22 cellular contexts compared by ENCODE assay signal in the genomic region with DNA sequence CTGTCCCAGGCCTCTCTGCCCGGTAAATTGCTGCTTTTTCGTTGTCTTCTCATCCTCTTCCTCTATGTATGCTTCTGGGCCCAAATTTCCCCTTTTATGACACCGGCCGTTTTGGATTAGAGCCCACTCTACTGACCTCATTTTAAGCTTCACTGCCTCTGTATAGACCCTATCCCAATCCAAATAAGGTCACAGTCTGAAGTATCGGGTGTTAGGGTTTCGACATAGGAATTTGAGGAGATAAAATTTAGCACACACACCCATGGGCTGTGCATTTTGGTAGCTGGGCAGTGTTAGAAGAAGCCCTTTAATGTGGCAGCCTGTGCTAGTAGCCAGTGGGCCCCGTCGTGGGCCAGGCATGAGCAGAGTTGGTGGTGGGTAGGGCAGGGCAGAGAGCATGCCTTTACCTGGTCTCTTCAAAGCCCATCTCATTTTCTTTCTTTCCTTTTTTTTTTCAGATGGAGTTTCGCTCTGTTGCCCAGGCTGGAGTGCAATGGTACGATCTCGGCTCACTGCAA. TPM values are rescaled to one million over a fixed set of nuclear protein-coding genes. Genes with fewer than 3 reads are reported as not detected.
DNase-seq lines count a peak whose midpoint lies in the region; ATAC-seq and TF ChIP-seq lines count a peak whose summit lies in the region.
"Had no signal": no experiment of that assay in that cellular context is flagged by ENCODE, and none has a peak within 500 bp of the region (broad histone marks: within the 10 kb centered on the region; RNA-seq: fewer than 3 reads in every experiment).

No MANE protein-coding gene starts in this region.

- CTCF ChIA-PET in OCI-LY7 (lab: Charles Lee; ENCODE audit: unreplicated experiment) = interaction anchor here (0.7 kb wide), 1 partner anchor 22 kb away, joined by 3 read pairs; no protein-coding TSS in a partner anchor

- 78 to 88% (median 79%) methylated on average over 11 of the region's 11 CpGs for WGBS in ovary, 3 donors

- no peaks in the 10 kb centered on the region for H3K79me2 ChIP-seq in OCI-LY7 (ENCODE audit: insufficient read depth, low read depth, low read length)

- H3K27me3 Mint-ChIP-seq in progenitor cell of endocrine pancreas = no peaks in the 10 kb centered on the region
- H3K27me3 Mint-ChIP-seq: activated naive CD4-positive, alpha-beta T cell treated with anti-CD3 and anti-CD28 coated beads, Interleukin-2, amount 50 U/mL, for 24 hours; activated T-helper 17 cell treated with anti-CD3 and anti-CD28 coated beads, Interleukin-2, amount 50 U/mL, for 72 hours; stimulated activated naive CD8-positive, alpha-beta T cell treated with anti-CD3 and anti-CD28 coated beads, Interleukin-15, Interleukin-2, amounts not matched to agents 100 ng/mL and 50 ng/mL, for 24 hours had no signal

- H3K4me3 ChIP-seq in RWPE2 (ENCODE audit: severe bottlenecking) (no peak overlapping the region), fibroblast of villous mesenchyme (ENCODE audit: low read depth, low read length) (no peak overlapping the region), ovary (no peak overlapping the region), OCI-LY7 (ENCODE audit: low read depth, low read length, poor library complexity, severe bottlenecking) (no peak overlapping the region)
- H3K4me3 ChIP-seq: thyroid gland had no signal

- H3K4me1 Mint-ChIP-seq in progenitor cell of endocrine pancreas (ENCODE audit: low read depth) = peaks cover 35% of the 10 kb centered on the region

- peak; percentile 55 for DNase-seq in Daoy (ENCODE audit: low read depth)
- DNase-seq in RWPE2 (ENCODE audit: low spot score) = no peak
- DNase-seq in fibroblast of villous mesenchyme (ENCODE audit: low read depth) = peak; percentile 52
- DNase-seq in progenitor cell of endocrine pancreas (ENCODE audit: low spot score, unreplicated experiment) = no peak
- DNase-seq in ovary = no peak
- no peak for DNase-seq in OCI-LY7 (ENCODE audit: low spot score)
- DNase-seq: DMS79 treated with DMSO at 0.1 percent for 48 hours; effector memory CD4-positive, alpha-beta T cell; foreskin melanocyte; NCI-H510A; nucleus accumbens; PC-3; SHP77 treated with DMSO at 0.1 percent for 48 hours; T-helper 9 cell; thyroid gland; WERI-Rb-1 had no signal

- H3K4me3 Mint-ChIP-seq in progenitor cell of endocrine pancreas (ENCODE audit: low read depth) = no peak overlapping the region
- H3K4me3 Mint-ChIP-seq: activated naive CD4-positive, alpha-beta T cell treated with anti-CD3 and anti-CD28 coated beads, Interleukin-2, amount 50 U/mL, for 24 hours; activated T-helper 17 cell treated with anti-CD3 and anti-CD28 coated beads, Interleukin-2, amount 50 U/mL, for 72 hours; stimulated activated naive CD8-positive, alpha-beta T cell treated with anti-CD3 and anti-CD28 coated beads, Interleukin-15, Interleukin-2, amounts not matched to agents 100 ng/mL and 50 ng/mL, for 24 hours had no signal

- no peak overlapping the region for H2AFZ ChIP-seq in OCI-LY7 (ENCODE audit: low read length)

- H3K27ac ChIP-seq in RWPE2 (ENCODE audit: poor library complexity, severe bottlenecking) (peak overlapping the region; percentile 98), ovary (no peak overlapping the region), OCI-LY7 (ENCODE audit: low read depth, low read length, poor library complexity, severe bottlenecking) (no peak overlapping the region)
- H3K27ac ChIP-seq: thyroid gland, WERI-Rb-1 had no signal

- no peak overlapping the region for H3K4me2 ChIP-seq in OCI-LY7 (ENCODE audit: low read length)

- peak overlapping the region; percentile 88 for H3K27ac Mint-ChIP-seq in progenitor cell of endocrine pancreas
- H3K27ac Mint-ChIP-seq: activated naive CD4-positive, alpha-beta T cell treated with anti-CD3 and anti-CD28 coated beads, Interleukin-2, amount 50 U/mL, for 24 hours; activated T-helper 17 cell treated with anti-CD3 and anti-CD28 coated beads, Interleukin-2, amount 50 U/mL, for 72 hours; stimulated activated naive CD8-positive, alpha-beta T cell treated with anti-CD3 and anti-CD28 coated beads, Interleukin-15, Interleukin-2, amounts not matched to agents 100 ng/mL and 50 ng/mL, for 24 hours had no signal

- no peaks in the 10 kb centered on the region for H3K27me3 ChIP-seq in RWPE2 (ENCODE audit: insufficient read depth, poor library complexity, severe bottlenecking)
- H3K27me3 ChIP-seq in ovary = no peaks in the 10 kb centered on the region
- H3K27me3 ChIP-seq: thyroid gland had no signal

- no peak for TF ChIP-seq CTCF in RWPE2 (IDR thresholded peaks at IDR 0.05; ENCODE audit: poor library complexity, severe bottlenecking)
- TF ChIP-seq CTCF in fibroblast of villous mesenchyme (IDR thresholded peaks at IDR 0.05; ENCODE audit: insufficient read depth, low read depth, low read length) = no peak
- TF ChIP-seq CTCF in progenitor cell of endocrine pancreas (IDR thresholded peaks at IDR 0.05; ENCODE audit: unreplicated experiment) = no peak
- TF ChIP-seq CTCF in ovary (IDR thresholded peaks at IDR 0.05) = no peak
- TF ChIP-seq CTCF in OCI-LY7 (conservative IDR thresholded peaks at IDR 0.05; ENCODE audit: low read length) = no peak

- H3K9me2 ChIP-seq in OCI-LY7 (ENCODE audit: insufficient read depth, low read length) = no peaks in the 10 kb centered on the region

- no peaks in the 10 kb centered on the region for H3K9me3 ChIP-seq in RWPE2 (ENCODE audit: severe bottlenecking)
- H3K9me3 ChIP-seq in ovary = no peaks in the 10 kb centered on the region
- H3K9me3 ChIP-seq in OCI-LY7 (ENCODE audit: low read length) = no peaks in the 10 kb centered on the region
- H3K9me3 ChIP-seq: thyroid gland had no signal

- no peak for TF ChIP-seq POLR2A in ovary (IDR thresholded peaks at IDR 0.05)

- no peak for TF ChIP-seq EP300 in ovary (IDR thresholded peaks at IDR 0.05)

- POLR2A ChIA-PET in OCI-LY7 (lab: Charles Lee) = interaction anchor here (1.8 kb wide), 1 partner anchor 20 kb away, joined by 17 read pairs; no protein-coding TSS in a partner anchor

- intact Hi-C loops in ovary (cut with DNase I) (no loop called here), OCI-LY7 (cut with micrococcal nuclease; ENCODE audit: unreplicated experiment) (no loop called here)

- peaks cover 1% of the 10 kb centered on the region for H3K36me3 Mint-ChIP-seq in progenitor cell of endocrine pancreas (ENCODE audit: insufficient read depth)

- no peaks in the 10 kb centered on the region for H3K36me3 ChIP-seq in RWPE2 (ENCODE audit: low read depth)
- no peaks in the 10 kb centered on the region for H3K36me3 ChIP-seq in ovary
- H3K36me3 ChIP-seq in OCI-LY7 (ENCODE audit: insufficient read depth, low read length) = no peaks in the 10 kb centered on the region
- H3K36me3 ChIP-seq: thyroid gland, WERI-Rb-1 had no signal

- BruUV-seq in OCI-LY7 (replicated peaks; lab: Mats Ljungman, UMichigan) = no TSS peak

- H3K4me1 ChIP-seq in RWPE2 (ENCODE audit: insufficient read depth, poor library complexity, severe bottlenecking) (peaks cover 43% of the 10 kb centered on the region), ovary (ENCODE audit: insufficient read depth) (no peaks in the 10 kb centered on the region), OCI-LY7 (ENCODE audit: insufficient read depth, low read length, poor library complexity, severe bottlenecking) (peaks cover 32% of the 10 kb centered on the region)

- H3K9me3 Mint-ChIP-seq in progenitor cell of endocrine pancreas (ENCODE audit: low read depth) = peaks cover 9% of the 10 kb centered on the region
- H3K9me3 Mint-ChIP-seq: activated naive CD4-positive, alpha-beta T cell treated with anti-CD3 and anti-CD28 coated beads, Interleukin-2, amount 50 U/mL, for 24 hours had no signal

- no peak for ATAC-seq in RWPE2 (ENCODE audit: low read depth)
- no peak for ATAC-seq in GM19324 (IDR thresholded peaks at IDR 0.05; ENCODE audit: low FRiP score, unreplicated experiment)
- ATAC-seq in HG03469 (IDR thresholded peaks at IDR 0.05; ENCODE audit: unreplicated experiment) = no peak
- ATAC-seq: activated T-helper 17 cell treated with anti-CD3 and anti-CD28 coated beads, Interleukin-2, amount 50 U/mL, for 72 hours; HepG2; PC-3 had no signal

- H4K20me1 ChIP-seq in OCI-LY7 (ENCODE audit: insufficient read depth, low read length) = no peaks in the 10 kb centered on the region

RNA-seq across cellular contexts. Expression of gene EZR, which starts 27.9 kb away (rescaled TPM):
- 314 and 325 TPM in 2 replicates for total RNA-seq in Daoy (2014; rRNA removed; shearing (Covaris generic))
- total RNA-seq in fibroblast of villous mesenchyme (100 and 116 TPM in 2 replicates), progenitor cell of endocrine pancreas (258 and 274 TPM in 2 replicates), ovary (100 to 1,000 TPM in 4 of 7 donors, 10 to 100 TPM in 3; 39.0 to 214 (median 116) TPM), OCI-LY7 (2022) (415 and 440 TPM in 2 replicates)
- polyA plus RNA-seq in ovary = 10 to 100 TPM; 45.1 to 85.6 TPM
- 268 and 360 TPM in 2 replicates for total RNA-seq in OCI-LY7 (2014; rRNA removed; shearing (Covaris generic))

Comparison
In these comparisons a context has a peak if more than half of its experiments do, and no peak if none do; other contexts are left out.
1. DNase-seq: peak in Daoy (single experiment) and fibroblast of villous mesenchyme (single experiment); none in RWPE2 (single experiment), progenitor cell of endocrine pancreas (single experiment), ovary (0 of 5) and OCI-LY7 (single experiment).